8 cellular contexts compared by ENCODE assay signal in genomic region chr10:73920084-73920483, GRCh38. TPM values are rescaled to one million over a fixed set of nuclear protein-coding genes. Genes with fewer than 3 reads are reported as not detected.
DNase-seq lines count a peak whose midpoint lies in the region; ATAC-seq and TF ChIP-seq lines count a peak whose summit lies in the region.

No MANE protein-coding gene starts in this region.

- peak overlapping the region; percentile 34 for H3K9ac ChIP-seq in smooth muscle cell (ENCODE audit: low read depth)

- no peaks in the 10 kb centered on the region for H3F3A ChIP-seq in smooth muscle cell (ENCODE audit: low read depth)

- H3K36me3 ChIP-seq in Panc1 (ENCODE audit: control insufficient read depth, insufficient read depth, low read length) (0 out of 2 replicates have a peak, but pooled peaks cover under 1% of the 10 kb centered on the region), smooth muscle cell (ENCODE audit: low read depth) (no peaks in the 10 kb centered on the region)

- 34% methylated on average over 4 of the region's 4 CpGs for WGBS in smooth muscle cell (ENCODE audit: low lambda C conversion rate)

- intact Hi-C loops in Panc1 (cut with micrococcal nuclease; ENCODE audit: unreplicated experiment) = no loop called here

- ATAC-seq in Panc1 = peak; percentile 31
- no peak for ATAC-seq in GM21526 (IDR thresholded peaks at IDR 0.05; ENCODE audit: low FRiP score, unreplicated experiment)
- ATAC-seq in HG03135 (IDR thresholded peaks at IDR 0.05; ENCODE audit: unreplicated experiment) = no peak
- ATAC-seq in GM21528 (IDR thresholded peaks at IDR 0.05; ENCODE audit: low FRiP score, unreplicated experiment) = no peak

- H3K9me3 ChIP-seq in Panc1 (ENCODE audit: control insufficient read depth, insufficient read depth, low read depth, low read length) = no peaks in the 10 kb centered on the region
- no peaks in the 10 kb centered on the region for H3K9me3 ChIP-seq in smooth muscle cell (replicated peaks; ENCODE audit: low read depth)

- H2AFZ ChIP-seq in smooth muscle cell (ENCODE audit: low read depth) = peak overlapping the region; percentile 78

- TF ChIP-seq CTCF in Panc1 (IDR thresholded peaks at IDR 0.05) = no peak
- TF ChIP-seq CTCF in foreskin fibroblast (IDR thresholded peaks at IDR 0.05; ENCODE audit: low read depth, low read length) = no peak
- TF ChIP-seq CTCF in smooth muscle cell (IDR thresholded peaks at IDR 0.05; ENCODE audit: borderline replicate concordance, insufficient read depth, poor library complexity, severe bottlenecking) = no peak

- H3K27ac ChIP-seq in Panc1 (ENCODE audit: low read length) = peak overlapping the region; percentile 36
- peak overlapping the region; percentile 52 for H3K27ac ChIP-seq in smooth muscle cell (ENCODE audit: low read depth)

- H3K4me3 ChIP-seq in Panc1 (ENCODE audit: low read depth in 2 of 2, low read length in 2 of 2) (no peak overlapping the region), foreskin fibroblast (ENCODE audit: low read depth in 1 of 2, low read length in 2 of 2) (no peak overlapping the region), smooth muscle cell (no peak overlapping the region)

- H3K4me1 ChIP-seq in Panc1 (ENCODE audit: control insufficient read depth, insufficient read depth, low read length) = peaks cover 34% of the 10 kb centered on the region
- peaks cover 12% of the 10 kb centered on the region for H3K4me1 ChIP-seq in smooth muscle cell (ENCODE audit: low read depth)

- in situ Hi-C loops in Panc1 (cut with HindIII; ENCODE audit: low pct_unique_long_range_greater_than_20kb, low sequenced_read_pairs) = no loop called here

- H3K4me2 ChIP-seq in smooth muscle cell = no peak overlapping the region

- CTCF ChIA-PET in Panc1 (lab: Charles Lee) = interaction anchor here (2.0 kb wide), 1 partner anchor 20 kb away, joined by 5 read pairs; no protein-coding TSS in a partner anchor

- H4K20me1 ChIP-seq in smooth muscle cell (ENCODE audit: low read depth) = no peaks in the 10 kb centered on the region

- no peaks in the 10 kb centered on the region for H3K79me2 ChIP-seq in smooth muscle cell (ENCODE audit: low read depth)

- POLR2A ChIA-PET in Panc1 (lab: Charles Lee) = interaction anchor here (0.9 to 1.3 kb wide), 2 partner anchors 16 to 31 kb away, joined by 3 to 4 read pairs; no protein-coding TSS in a partner anchor

- peak; percentile 43 for DNase-seq in GM19238 (ENCODE audit: insufficient read length, low spot score)
- DNase-seq in Panc1 (ENCODE audit: low read depth, low spot score) = no peak
- DNase-seq in foreskin fibroblast = peak; percentile 29 to 60
- no peak for DNase-seq in smooth muscle cell (lab: John Stamatoyannopoulos, UW; ENCODE audit: unreplicated experiment)
- no peak for DNase-seq in NCI-H526 treated with DMSO at 0.1 percent for 48 hours (lab: John Stamatoyannopoulos, UW)

- no TSS peak for BruUV-seq in Panc1 (replicated peaks; lab: Mats Ljungman, UMichigan)

- H3K27me3 ChIP-seq in Panc1 (ENCODE audit: control insufficient read depth, insufficient read depth, low read length) = no peaks in the 10 kb centered on the region
- no peaks in the 10 kb centered on the region for H3K27me3 ChIP-seq in smooth muscle cell (ENCODE audit: low read depth)

RNA-seq across cellular contexts. Expression of gene PLAU, which starts 9.2 kb away (rescaled TPM):
- 305 TPM for total RNA-seq in Panc1 (2021; ENCODE audit: unreplicated experiment)
- 162 TPM for polyA plus RNA-seq in Panc1 (2012; ENCODE audit: insufficient read length)
- total RNA-seq in smooth muscle cell = 4.1 and 10.7 TPM in 2 replicates
- 9.2 and 28.9 TPM in 2 replicates for polyA plus RNA-seq in smooth muscle cell

RNA-seq across cellular contexts. Expression of gene CAMK2G, which starts 45.7 kb away (rescaled TPM):
- total RNA-seq in Panc1 (2021; ENCODE audit: unreplicated experiment) (41.4 TPM), smooth muscle cell (10.5 and 10.8 TPM in 2 replicates)
- polyA plus RNA-seq in Panc1 (2012; ENCODE audit: insufficient read length) = 37.5 TPM
- 2.2 and 4.0 TPM in 2 replicates for polyA plus RNA-seq in smooth muscle cell

Comparison
In these comparisons a context has a peak if more than half of its experiments do, and no peak if none do; other contexts are left out.
1. DNase-seq: peak in GM19238 (single experiment) and foreskin fibroblast (2 of 2); none in Panc1 (single experiment), smooth muscle cell (single experiment) and NCI-H526 treated with DMSO at 0.1 percent for 48 hours (single experiment).
2. RNA of gene PLAU, which starts 9.2 kb away (total RNA-seq): 305 TPM in Panc1 (single experiment); 4.1 to 10.7 TPM in smooth muscle cell; every median in the first group is over 10 times any median in the second.